Comparison of ENCODE assay signal across 8 cellular contexts in the genomic region with DNA sequence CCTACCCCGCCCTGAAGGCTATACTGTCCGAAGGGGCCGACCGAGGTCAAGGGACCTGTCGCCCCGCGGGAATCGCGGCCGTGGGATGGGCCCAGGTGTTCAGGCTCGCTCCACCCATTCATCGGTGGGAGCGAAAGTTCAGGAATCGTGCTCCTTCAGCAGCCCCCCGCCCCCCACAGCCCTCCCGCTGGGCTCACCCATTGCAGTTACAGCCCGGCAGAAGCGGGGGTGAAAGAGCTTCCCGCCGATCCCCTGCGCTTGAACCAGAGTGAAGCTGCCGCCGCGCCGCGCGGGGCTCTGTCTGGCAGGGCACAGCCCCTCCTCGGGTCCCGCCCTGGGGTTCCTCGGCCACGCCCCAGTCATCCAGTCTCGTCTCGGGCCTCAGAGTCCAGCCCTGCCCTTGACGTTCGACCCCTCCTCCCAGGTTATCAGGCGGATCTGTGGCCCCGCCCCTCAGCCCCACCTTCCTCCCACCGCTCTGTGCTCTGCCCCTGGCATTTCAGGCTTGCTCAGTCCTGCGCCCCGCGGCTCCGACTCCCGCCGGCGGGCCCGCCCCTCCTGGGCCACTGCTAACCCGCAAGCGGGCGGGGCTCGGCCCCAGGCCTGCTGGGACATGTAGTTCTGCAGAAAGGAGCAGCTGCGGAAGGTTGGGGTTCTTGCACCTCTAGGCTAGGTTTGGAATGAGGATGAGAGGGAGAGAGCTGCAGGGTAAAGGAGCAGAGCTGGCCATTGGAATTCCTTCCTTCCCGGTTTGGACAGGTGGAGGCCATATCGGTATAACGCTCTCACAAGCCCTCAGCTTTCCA. TPM values are rescaled to one million over a fixed set of nuclear protein-coding genes. Genes with fewer than 3 reads are reported as not detected.
A peak's percentile ranks its signal among the peaks of the same experiment; 100 is the strongest.
DNase-seq lines count a peak whose midpoint lies in the region; ATAC-seq and TF ChIP-seq lines count a peak whose summit lies in the region.

TSS of gene MYORG (minus strand) at position 303 of the 806 bp plus-strand sequence. CDS start 3,955 bp downstream, outside the sequence.

- POLR2A ChIA-PET in activated CD4-positive, alpha-beta memory T cell treated with anti-CD3 and anti-CD28 coated beads for 36 hours (lab: Charles Lee): interaction anchor here (0.6 to 1.8 kb wide), 3 partner anchors 10 to 326 kb away, joined by 3 to 8 read pairs (median 3); no protein-coding TSS in a partner anchor

- WGBS in ectodermal cell, 2 experiments: 0 to 1% methylated on average over 54 of the region's 54 CpGs

- DNase-seq in CD4-positive, CD25-positive, alpha-beta regulatory T cell: peak; percentile 95 to 99 (median 97)
- DNase-seq in NCI-H82 (lab: John Stamatoyannopoulos, UW): peak; percentile 99
- DNase-seq in activated CD4-positive, alpha-beta memory T cell treated with anti-CD3 and anti-CD28 coated beads for 36 hours: peak; percentile 99
- peak; percentile 98 for DNase-seq in lower lobe of right lung
- peak; percentile 90 to 98 (median 92) for DNase-seq in stimulated activated CD4-positive, alpha-beta T cell treated with anti-CD3 and anti-CD28 coated beads, TNF-alpha, amount 100 ng/mL, for 24 hours (ENCODE audit: low read depth in 3 of 3)

- CTCF ChIA-PET in activated CD4-positive, alpha-beta memory T cell treated with anti-CD3 and anti-CD28 coated beads for 36 hours (lab: Charles Lee): interaction anchor here (0.6 to 7.8 kb wide), 13 partner anchors 12 to 563 kb away, joined by 3 to 68 read pairs (median 4); partner anchors contain the start of genes DCTN3 and SIGMAR1

- peaks cover 0 to 2% (median 0%) of the 10 kb centered on the region in 7 donors for H3K9me3 Mint-ChIP-seq in CD4-positive, CD25-positive, alpha-beta regulatory T cell
- H3K9me3 Mint-ChIP-seq in activated CD4-positive, alpha-beta memory T cell treated with anti-CD3 and anti-CD28 coated beads for 36 hours: no peaks in the 10 kb centered on the region

- peak within 1 kb of the TSS; percentile 88 to 95 (median 92) for H3K4me3 Mint-ChIP-seq in CD4-positive, CD25-positive, alpha-beta regulatory T cell
- peak within 1 kb of the TSS; percentile 78 for H3K4me3 Mint-ChIP-seq in activated CD4-positive, alpha-beta memory T cell treated with anti-CD3 and anti-CD28 coated beads for 36 hours

- peak within 1 kb of the TSS; percentile 57 for H3K27ac ChIP-seq in CD4-positive, CD25-positive, alpha-beta regulatory T cell (ENCODE audit: insufficient read depth, low read length, poor library complexity, severe bottlenecking)
- H3K27ac ChIP-seq in ectodermal cell (ENCODE audit: insufficient read depth, low read depth, low read length, poor library complexity, severe bottlenecking) (no peak within 1 kb of the TSS), lower lobe of right lung (peak within 1 kb of the TSS; percentile 71)

- ATAC-seq in CD4-positive, CD25-positive, alpha-beta regulatory T cell (ENCODE audit: low read depth in 2 of 2): peak; percentile 82 to 84
- ATAC-seq in GM19397 (IDR thresholded peaks at IDR 0.05; ENCODE audit: unreplicated experiment): peak; percentile 78
- peak; percentile 79 for ATAC-seq in HG03565 (IDR thresholded peaks at IDR 0.05; ENCODE audit: unreplicated experiment)
- peak; percentile 92 to 93 for ATAC-seq in lower lobe of right lung

- no peak for TF ChIP-seq CTCF in lower lobe of right lung (IDR thresholded peaks at IDR 0.05)

- peak within 1 kb of the TSS; percentile 81 for H3K4me3 ChIP-seq in CD4-positive, CD25-positive, alpha-beta regulatory T cell (ENCODE audit: low read depth, low read length)
- H3K4me3 ChIP-seq in ectodermal cell (ENCODE audit: insufficient read depth, low read depth, low read length): peak within 1 kb of the TSS; percentile 44
- peak within 1 kb of the TSS; percentile 80 for H3K4me3 ChIP-seq in lower lobe of right lung

- no peaks in the 10 kb centered on the region for H3K9me3 ChIP-seq in CD4-positive, CD25-positive, alpha-beta regulatory T cell (ENCODE audit: control insufficient read depth in 2 of 2, low read length in 2 of 2)
- no peaks in the 10 kb centered on the region for H3K9me3 ChIP-seq in ectodermal cell (ENCODE audit: control insufficient read depth, low read length)
- H3K9me3 ChIP-seq in lower lobe of right lung: no peaks in the 10 kb centered on the region

- peaks cover 5% of the 10 kb centered on the region for H3K36me3 Mint-ChIP-seq in CD4-positive, CD25-positive, alpha-beta regulatory T cell
- no peaks in the 10 kb centered on the region for H3K36me3 Mint-ChIP-seq in activated CD4-positive, alpha-beta memory T cell treated with anti-CD3 and anti-CD28 coated beads for 36 hours

- H3K27me3 Mint-ChIP-seq in CD4-positive, CD25-positive, alpha-beta regulatory T cell: no peaks in the 10 kb centered on the region
- H3K27me3 Mint-ChIP-seq in activated CD4-positive, alpha-beta memory T cell treated with anti-CD3 and anti-CD28 coated beads for 36 hours: no peaks in the 10 kb centered on the region

- H3K36me3 ChIP-seq in CD4-positive, CD25-positive, alpha-beta regulatory T cell (ENCODE audit: control insufficient read depth, insufficient read depth, low read length): no peaks in the 10 kb centered on the region
- H3K36me3 ChIP-seq in ectodermal cell (ENCODE audit: control insufficient read depth, insufficient read depth, low read length) (no peaks in the 10 kb centered on the region), lower lobe of right lung (no peaks in the 10 kb centered on the region)

- H3K27me3 ChIP-seq in CD4-positive, CD25-positive, alpha-beta regulatory T cell (ENCODE audit: control insufficient read depth, insufficient read depth, low read length): no peaks in the 10 kb centered on the region
- H3K27me3 ChIP-seq in ectodermal cell (ENCODE audit: control insufficient read depth, insufficient read depth, low read length, poor library complexity, severe bottlenecking) (peaks cover 77% of the 10 kb centered on the region), lower lobe of right lung (ENCODE audit: low read depth) (no peaks in the 10 kb centered on the region)

- intact Hi-C loops in activated CD4-positive, alpha-beta memory T cell treated with anti-CD3 and anti-CD28 coated beads for 36 hours (cut with micrococcal nuclease): loop anchor here (1.0 to 2.0 kb wide), 4 partner anchors 82 to 328 kb away; partner anchors contain the start of genes DNAI1, FAM219A, RPP25L and UBAP2
- intact Hi-C loops in lower lobe of right lung (cut with DNase I): no loop called here

- peaks cover 43% of the 10 kb centered on the region for H3K4me1 ChIP-seq in CD4-positive, CD25-positive, alpha-beta regulatory T cell (ENCODE audit: control insufficient read depth, insufficient read depth, low read length, poor library complexity, severe bottlenecking)
- H3K4me1 ChIP-seq in ectodermal cell (ENCODE audit: control insufficient read depth, insufficient read depth, low read length) (peaks cover 10% of the 10 kb centered on the region), lower lobe of right lung (peaks cover 48% of the 10 kb centered on the region)

- H3K27ac Mint-ChIP-seq in CD4-positive, CD25-positive, alpha-beta regulatory T cell: peak within 1 kb of the TSS in 2 of 3 donors; percentile 84
- no peak within 1 kb of the TSS for H3K27ac Mint-ChIP-seq in activated CD4-positive, alpha-beta memory T cell treated with anti-CD3 and anti-CD28 coated beads for 36 hours

- peaks cover 8 to 59% (median 30%) of the 10 kb centered on the region in 4 donors for H3K4me1 Mint-ChIP-seq in CD4-positive, CD25-positive, alpha-beta regulatory T cell
- peaks cover 30% of the 10 kb centered on the region for H3K4me1 Mint-ChIP-seq in activated CD4-positive, alpha-beta memory T cell treated with anti-CD3 and anti-CD28 coated beads for 36 hours (ENCODE audit: low read depth)

RNA-seq across cellular contexts. Expression of gene MYORG, which starts in this region (rescaled TPM):
- 0.64 TPM for total RNA-seq in CD4-positive, CD25-positive, alpha-beta regulatory T cell
- polyA plus RNA-seq in CD4-positive, CD25-positive, alpha-beta regulatory T cell: under 1 TPM; 0.05 to 0.35 (median 0.29) TPM
- total RNA-seq in activated CD4-positive, alpha-beta memory T cell treated with anti-CD3 and anti-CD28 coated beads for 36 hours: 1 to 10 TPM; 1.9 to 2.9 TPM
- polyA plus RNA-seq in ectodermal cell (2013, experiment 1 of 4): 0.41 TPM
- polyA plus RNA-seq in ectodermal cell (2013, experiment 2 of 4): 0.18 TPM
- polyA plus RNA-seq in ectodermal cell (2013, experiment 3 of 4): 0.43 TPM
- 0.73 TPM for polyA plus RNA-seq in ectodermal cell (2013, experiment 4 of 4)
- total RNA-seq in lower lobe of right lung: 4.8 TPM

Comparison
In these comparisons a context has a peak if more than half of its experiments do, and no peak if none do; other contexts are left out.
1. Peak in DNase-seq, ATAC-seq, H3K4me3 ChIP-seq and H3K27ac ChIP-seq in CD4-positive, CD25-positive, alpha-beta regulatory T cell; RNA of the gene not detected or under 1 TPM.